8 cellular contexts compared by ENCODE assay signal in the genomic region with DNA sequence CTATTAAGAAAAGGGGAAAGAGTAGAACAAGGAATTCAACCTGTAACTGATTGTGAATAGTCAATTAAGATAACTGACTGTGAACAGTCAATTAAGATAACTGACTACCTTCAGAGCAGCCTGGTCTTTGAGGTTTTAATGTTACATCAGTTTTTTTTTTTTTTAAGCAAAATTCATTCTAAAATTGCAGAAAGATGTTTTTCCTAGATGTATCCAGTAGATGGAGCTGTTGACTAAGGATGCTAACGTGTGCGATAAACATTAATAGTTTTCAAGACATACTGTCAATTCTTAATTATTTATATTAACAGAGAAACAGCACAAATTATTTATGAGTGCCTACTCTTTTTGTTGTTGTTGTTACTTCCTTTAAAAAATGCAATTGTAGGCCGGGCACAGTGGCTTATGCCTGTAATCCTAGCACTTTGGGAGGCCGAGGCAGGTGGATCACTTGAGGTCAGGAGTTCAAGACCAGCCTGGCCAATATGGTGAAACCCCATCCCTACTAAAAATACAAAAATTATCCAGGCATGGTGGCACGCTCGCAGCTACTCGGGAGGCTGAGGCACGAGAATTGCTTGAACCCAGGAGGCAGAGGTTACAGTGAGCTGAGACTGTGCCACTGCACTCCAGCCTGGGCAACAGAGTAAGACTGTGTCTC. TPM values are rescaled to one million over a fixed set of nuclear protein-coding genes. Genes with fewer than 3 reads are reported as not detected.
DNase-seq lines count a peak whose midpoint lies in the region; ATAC-seq, FAIRE-seq and TF ChIP-seq lines count a peak whose summit lies in the region.
"Not testable (repeated sequence)": the region's sequence is repeated elsewhere in the genome, so short reads cannot be mapped to it uniquely, and the experiment has no call there.

No MANE protein-coding gene starts in this region.

- not testable (repeated sequence) for H3K36me3 ChIP-seq in breast epithelium
- peaks cover 5 to 62% (median 13%) of the 10 kb centered on the region in 4 donors for H3K36me3 ChIP-seq in upper lobe of left lung

- intact Hi-C loops in breast epithelium (cut with DNase I; ENCODE audit: low total_unique reads): not testable (repeated sequence)

- not testable (repeated sequence) for H3K9me3 ChIP-seq in breast epithelium, upper lobe of left lung

- H3K36me3 Mint-ChIP-seq in T-helper 2 cell treated with Interferon-gamma antibody and Interleukin-4, amounts not matched to agents 5 μg/mL and 100 μg/mL, for 36 hours (ENCODE audit: low read depth): peaks cover 39% of the 10 kb centered on the region

- not testable (repeated sequence) for H3K4me1 Mint-ChIP-seq in T-helper 2 cell treated with Interferon-gamma antibody and Interleukin-4, amounts not matched to agents 5 μg/mL and 100 μg/mL, for 36 hours (ENCODE audit: low read depth)

- ATAC-seq in upper lobe of left lung (ENCODE audit: low FRiP score in 2 of 2): peak in 1 of 2 donors; percentile 48

- not testable (repeated sequence) for H3K4me3 Mint-ChIP-seq in T-helper 2 cell treated with Interferon-gamma antibody and Interleukin-4, amounts not matched to agents 5 μg/mL and 100 μg/mL, for 36 hours

- not testable (repeated sequence) for H3K4me3 ChIP-seq in HL-60 (replicated peaks; ENCODE audit: insufficient read depth, low read length); breast epithelium; upper lobe of left lung

- H3K9me3 Mint-ChIP-seq in T-helper 2 cell treated with Interferon-gamma antibody and Interleukin-4, amounts not matched to agents 5 μg/mL and 100 μg/mL, for 36 hours: not testable (repeated sequence)

- peak overlapping the region; percentile 38 for H3K27ac Mint-ChIP-seq in T-helper 2 cell treated with Interferon-gamma antibody and Interleukin-4, amounts not matched to agents 5 μg/mL and 100 μg/mL, for 36 hours

- not testable (repeated sequence) for H3K27me3 Mint-ChIP-seq in T-helper 2 cell treated with Interferon-gamma antibody and Interleukin-4, amounts not matched to agents 5 μg/mL and 100 μg/mL, for 36 hours (ENCODE audit: low read depth)

- not testable (repeated sequence) for H3K27ac ChIP-seq in HL-60 (replicated peaks); breast epithelium; upper lobe of left lung

- WGBS in upper lobe of left lung, 2 donors: 69 to 70% methylated on average over 8 of the region's 8 CpGs

- TF ChIP-seq POLR2A in breast epithelium (IDR thresholded peaks at IDR 0.05); upper lobe of left lung (IDR thresholded peaks at IDR 0.05): not testable (repeated sequence)

- TF ChIP-seq EP300 in upper lobe of left lung (IDR thresholded peaks at IDR 0.05): not testable (repeated sequence)

- not testable (repeated sequence) for H3K4me1 ChIP-seq in breast epithelium, upper lobe of left lung

- DNase-seq in DMS 273 (lab: John Stamatoyannopoulos, UW; ENCODE audit: unreplicated experiment) (peak; percentile 35), NCI-H2227 (lab: John Stamatoyannopoulos, UW; ENCODE audit: unreplicated experiment) (peak; percentile 34), myocyte (ENCODE audit: low read depth) (peak; percentile 65)
- not testable (repeated sequence) for DNase-seq in HL-60 (ENCODE audit: low read depth in 1 of 2, low spot score in 1 of 2); T-helper 2 cell treated with Interferon-gamma antibody and Interleukin-4, amounts not matched to agents 5 μg/mL and 100 μg/mL, for 36 hours (ENCODE audit: low spot score); breast epithelium (ENCODE audit: low spot score in 2 of 2); frontal cortex (ENCODE audit: low spot score in 2 of 2); upper lobe of left lung

- peak; percentile 31 for TF ChIP-seq CTCF in HL-60 (IDR thresholded peaks at IDR 0.05; ENCODE audit: insufficient read depth, low read length)
- TF ChIP-seq CTCF in breast epithelium (IDR thresholded peaks at IDR 0.05): peak in 2 of 3 donors; percentile 30 to 52
- TF ChIP-seq CTCF in upper lobe of left lung (IDR thresholded peaks at IDR 0.05): peak; percentile 29 to 61 (median 43)

- not testable (repeated sequence) for H3K27me3 ChIP-seq in HL-60 (ENCODE audit: insufficient read depth, poor library complexity, severe bottlenecking); breast epithelium; upper lobe of left lung

- peak; percentile 95 for FAIRE-seq in frontal cortex (lab: Jason Lieb, UNC)

RNA-seq across cellular contexts. Expression of gene RPP30, which starts 8.4 kb away (rescaled TPM):
- total RNA-seq in breast epithelium: 10 to 100 TPM; 31.8 to 48.7 (median 40.3) TPM
- total RNA-seq in frontal cortex: 94.6 TPM
- 30.9 and 44.1 TPM in 2 replicates for total RNA-seq in myocyte
- polyA plus RNA-seq in myocyte (2012): 28.6 TPM
- 10 to 100 TPM in 5 of 6 donors, 1 to 10 TPM in 1; 9.9 to 28.8 (median 23.2) TPM for total RNA-seq in upper lobe of left lung

RNA-seq across cellular contexts. Expression of gene HTR7, which starts 22.4 kb away (rescaled TPM):
- total RNA-seq in breast epithelium: 1 to 10 TPM in 2 of 3 donors, under 1 TPM in 1; 0.66 to 1.8 (median 1.8) TPM
- total RNA-seq in frontal cortex: 14.3 TPM
- total RNA-seq in myocyte: 4.2 and 18.2 TPM in 2 replicates
- polyA plus RNA-seq in myocyte (2012): 0.42 TPM
- total RNA-seq in upper lobe of left lung: under 1 TPM in 3 of 6 donors, not detected in 3; 0.54 to 0.64 (median 0.59) TPM

RNA-seq across cellular contexts. Expression of gene ANKRD1, which starts 40.7 kb away (rescaled TPM):
- under 1 TPM in 2 of 3 donors, not detected in 1; 0.32 to 0.66 TPM for total RNA-seq in breast epithelium
- total RNA-seq in frontal cortex: not detected
- 970 and 2,203 TPM in 2 replicates for total RNA-seq in myocyte
- 1,024 TPM for polyA plus RNA-seq in myocyte (2012)
- 100 to 1,000 TPM in 2 of 6 donors, 10 to 100 TPM in 3, not detected in 1; 28.0 to 223 (median 46.6) TPM for total RNA-seq in upper lobe of left lung
